8 cellular contexts compared by ENCODE assay signal in genomic region chr10:95756061-95756751, GRCh38. TPM values are rescaled to one million over a fixed set of nuclear protein-coding genes. Genes with fewer than 3 reads are reported as not detected.
DNase-seq lines count a peak whose midpoint lies in the region; ATAC-seq and TF ChIP-seq lines count a peak whose summit lies in the region.

ENTPD1 (plus strand) TSS chr10:95756163; CDS start chr10:95756240, 77 bp downstream.

- H3K9me3 Mint-ChIP-seq in Calu3 (ENCODE audit: low read depth, unreplicated experiment): no peaks in the 10 kb centered on the region
- H3K9me3 Mint-ChIP-seq in stimulated activated effector memory CD8-positive, alpha-beta T cell treated with anti-CD3 and anti-CD28 coated beads, Interleukin-12 subunit alpha, Interleukin-12 subunit beta, amount 100 ng/mL, for 72 hours: peaks cover 5% of the 10 kb centered on the region

- H3K4me3 ChIP-seq in astrocyte of the cerebellum (ENCODE audit: low read depth, low read length): peak within 1 kb of the TSS; percentile 3

- peaks cover 14% of the 10 kb centered on the region for H3K27me3 Mint-ChIP-seq in Calu3 (ENCODE audit: unreplicated experiment)

- peak within 1 kb of the TSS; percentile 21 for H3K27ac Mint-ChIP-seq in Calu3 (ENCODE audit: unreplicated experiment)
- peak within 1 kb of the TSS; percentile 70 for H3K27ac Mint-ChIP-seq in stimulated activated effector memory CD8-positive, alpha-beta T cell treated with anti-CD3 and anti-CD28 coated beads, Interleukin-12 subunit alpha, Interleukin-12 subunit beta, amount 100 ng/mL, for 72 hours

- intact Hi-C loops in Calu3 (cut with micrococcal nuclease; ENCODE audit: unreplicated experiment): no loop called here

- DNase-seq in Calu3 (no peak), astrocyte of the cerebellum (ENCODE audit: low read depth) (no peak), iPS-NIHi7 (ENCODE audit: extremely low spot score) (peak; percentile 35), HCEC 1CT (no peak), AG08395 (ENCODE audit: low spot score) (no peak)
- no peak for DNase-seq in stimulated activated effector memory CD8-positive, alpha-beta T cell treated with anti-CD3 and anti-CD28 coated beads, Interleukin-12 subunit alpha, Interleukin-12 subunit beta, amount 100 ng/mL, for 72 hours (ENCODE audit: low spot score in 2 of 2)

- TF ChIP-seq CTCF in Calu3 (IDR thresholded peaks at IDR 0.05; ENCODE audit: unreplicated experiment) (no peak), astrocyte of the cerebellum (IDR thresholded peaks at IDR 0.05; ENCODE audit: low read depth, low read length, missing control alignments) (no peak)

- peak within 1 kb of the TSS; percentile 68 for H3K4me3 Mint-ChIP-seq in Calu3 (ENCODE audit: low read depth, unreplicated experiment)
- peak within 1 kb of the TSS; percentile 73 for H3K4me3 Mint-ChIP-seq in stimulated activated effector memory CD8-positive, alpha-beta T cell treated with anti-CD3 and anti-CD28 coated beads, Interleukin-12 subunit alpha, Interleukin-12 subunit beta, amount 100 ng/mL, for 72 hours

- CTCF ChIA-PET in Calu3 (lab: Charles Lee): no interaction called here

- BruUV-seq in Calu3 (replicated peaks; lab: Mats Ljungman, UMichigan): no TSS peak

- H3K4me1 Mint-ChIP-seq in Calu3 (ENCODE audit: low read depth, unreplicated experiment): peaks cover 11% of the 10 kb centered on the region
- peaks cover 56% of the 10 kb centered on the region for H3K4me1 Mint-ChIP-seq in stimulated activated effector memory CD8-positive, alpha-beta T cell treated with anti-CD3 and anti-CD28 coated beads, Interleukin-12 subunit alpha, Interleukin-12 subunit beta, amount 100 ng/mL, for 72 hours

- ATAC-seq in HG02870 (IDR thresholded peaks at IDR 0.05; ENCODE audit: unreplicated experiment): peak; percentile 24
- ATAC-seq in stimulated activated effector memory CD8-positive, alpha-beta T cell treated with anti-CD3 and anti-CD28 coated beads, Interleukin-12 subunit alpha, Interleukin-12 subunit beta, amount 100 ng/mL, for 72 hours: no peak
- ATAC-seq in HG02840 (IDR thresholded peaks at IDR 0.05; ENCODE audit: low FRiP score, unreplicated experiment): no peak

- in situ Hi-C loops in astrocyte of the cerebellum (cut with HindIII; ENCODE audit: low sequenced_read_pairs): no loop called here

- no peaks in the 10 kb centered on the region for H3K36me3 Mint-ChIP-seq in Calu3 (ENCODE audit: insufficient read depth, unreplicated experiment)
- peaks cover 10% of the 10 kb centered on the region for H3K36me3 Mint-ChIP-seq in stimulated activated effector memory CD8-positive, alpha-beta T cell treated with anti-CD3 and anti-CD28 coated beads, Interleukin-12 subunit alpha, Interleukin-12 subunit beta, amount 100 ng/mL, for 72 hours

RNA-seq across cellular contexts. Expression of gene ENTPD1, which starts in this region (rescaled TPM):
- 0.92 and 2.2 TPM in 2 replicates for total RNA-seq in Calu3 (2022)
